1 cellular context compared by ENCODE assay signal in the genomic region with DNA sequence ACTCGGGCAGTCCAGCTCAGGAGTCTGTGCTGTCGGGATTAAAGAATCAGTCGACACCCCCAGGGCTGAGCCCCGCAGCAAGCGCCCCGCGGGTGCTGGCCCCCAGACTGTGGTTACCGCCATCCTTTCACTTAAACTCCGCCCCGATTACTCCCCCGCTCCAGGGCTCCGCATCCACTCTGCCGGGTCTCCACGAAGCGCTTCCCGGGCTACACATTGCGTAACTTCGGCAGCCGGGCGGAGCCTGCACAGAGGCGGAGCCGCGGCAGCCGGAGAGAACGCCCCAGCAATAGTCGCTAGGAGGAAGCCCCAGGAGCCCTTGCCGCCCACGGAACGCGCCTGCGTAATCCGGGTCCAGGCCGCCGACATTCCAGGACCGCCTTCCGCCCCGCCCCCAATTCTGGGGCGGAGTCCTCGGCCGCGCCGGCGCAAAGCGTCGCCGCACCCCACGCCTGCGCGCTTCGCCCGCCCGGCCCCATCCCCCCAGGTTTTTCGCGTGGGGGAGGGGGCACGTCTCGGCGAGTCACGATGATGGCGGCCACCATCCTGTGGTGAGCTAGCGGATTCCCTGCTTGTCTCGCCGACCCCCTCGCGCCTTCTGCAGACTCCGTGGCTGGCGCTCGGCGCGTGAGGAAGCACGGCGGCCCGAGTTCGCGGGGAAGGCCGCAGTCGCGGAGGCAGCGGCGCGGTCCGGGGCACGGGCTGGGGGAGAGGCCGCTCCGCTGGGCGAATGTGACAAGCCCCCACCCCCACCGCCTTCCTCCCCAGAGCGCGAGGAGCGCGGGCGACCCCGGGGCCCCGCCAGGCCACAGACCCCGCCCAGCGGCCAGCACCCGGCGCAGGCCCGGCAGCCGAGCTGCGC.
A peak's percentile ranks its signal among the peaks of the same experiment; 100 is the strongest.
TF ChIP-seq lines count a peak whose summit lies in the region.

TSS of gene RAD23B (plus strand) at position 521 of the 862 bp plus-strand sequence. CDS start 351 bp downstream, outside the sequence.

TF ChIP-seq in HEK293, 187 proteins besides CTCF, POLR2A, EP300 and RAD21 (continued from another document):
- TF ChIP-seq, protein P1, sequence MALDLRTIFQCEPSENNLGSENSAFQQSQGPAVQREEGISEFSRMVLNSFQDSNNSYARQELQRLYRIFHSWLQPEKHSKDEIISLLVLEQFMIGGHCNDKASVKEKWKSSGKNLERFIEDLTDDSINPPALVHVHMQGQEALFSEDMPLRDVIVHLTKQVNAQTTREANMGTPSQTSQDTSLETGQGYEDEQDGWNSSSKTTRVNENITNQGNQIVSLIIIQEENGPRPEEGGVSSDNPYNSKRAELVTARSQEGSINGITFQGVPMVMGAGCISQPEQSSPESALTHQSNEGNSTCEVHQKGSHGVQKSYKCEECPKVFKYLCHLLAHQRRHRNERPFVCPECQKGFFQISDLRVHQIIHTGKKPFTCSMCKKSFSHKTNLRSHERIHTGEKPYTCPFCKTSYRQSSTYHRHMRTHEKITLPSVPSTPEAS (tag by site-specific recombination; IDR thresholded peaks at IDR 0.05) = no peak
- 0 out of 2 replicates have a peak, but pooled peaks have one; percentile 25 for TF ChIP-seq ZSCAN30 (tag by site-specific recombination; IDR thresholded peaks at IDR 0.05)
- TF ChIP-seq ZNF146 (tag by site-specific recombination; IDR thresholded peaks at IDR 0.05) = no peak
- peak; percentile 63 for TF ChIP-seq EGR2 (tag by site-specific recombination; IDR thresholded peaks at IDR 0.05; ENCODE audit: low read depth)
- no peak for TF ChIP-seq ZNF394 (tag by site-specific recombination; IDR thresholded peaks at IDR 0.05; ENCODE audit: borderline replicate concordance)
- no peak for TF ChIP-seq ZNF521 (tag by site-specific recombination; IDR thresholded peaks at IDR 0.05)
- TF ChIP-seq ZNF791 (tag by site-specific recombination; IDR thresholded peaks at IDR 0.05) = no peak
- 0 out of 2 replicates have a peak, but pooled peaks have one; percentile 39 for TF ChIP-seq ZBTB17 (tag by site-specific recombination; IDR thresholded peaks at IDR 0.05)
- TF ChIP-seq ZNF248 (tag by site-specific recombination; IDR thresholded peaks at IDR 0.05) = no peak
- peak; percentile 26; the same call in 1 of the 2 replicates for TF ChIP-seq ZBTB10 (tag by site-specific recombination; IDR thresholded peaks at IDR 0.05)
- no peak for TF ChIP-seq ZNF48 (tag by site-specific recombination; IDR thresholded peaks at IDR 0.05)
- TF ChIP-seq ZNF404 (tag by site-specific recombination; IDR thresholded peaks at IDR 0.05) = no peak
- no peak for TF ChIP-seq ZBTB48 (tag by site-specific recombination; IDR thresholded peaks at IDR 0.05)
- TF ChIP-seq KLF17 (tag by site-specific recombination; IDR thresholded peaks at IDR 0.05) = no peak
- no peak for TF ChIP-seq ZFP37 (tag by site-specific recombination; IDR thresholded peaks at IDR 0.05)
